ENCODE assay signal across 8 cellular contexts in genomic region chr14:101824339-101824727, GRCh38.
DNase-seq lines count a peak whose midpoint lies in the region; ATAC-seq, FAIRE-seq and TF ChIP-seq lines count a peak whose summit lies in the region.

No MANE protein-coding gene starts in this region.

- H3K27ac ChIP-seq in KOPT-K1 (ENCODE audit: low read depth, low read length, poor library complexity, severe bottlenecking) (peak overlapping the region; percentile 71), pancreas (peak overlapping the region in 2 of 4 donors; percentile 84 to 85), endodermal cell (ENCODE audit: low read depth, low read length) (no peak overlapping the region)

- peak overlapping the region; percentile 55 for H3K4me3 Mint-ChIP-seq in dendritic cell treated with granulocyte-macrophage colony-stimulating factor and Interleukin-4, amounts not matched to agents 40 ng/mL and 50 ng/mL, for 4 days
- no peak overlapping the region for H3K4me3 Mint-ChIP-seq in endodermal cell

- peaks cover 80% of the 10 kb centered on the region for H3K4me1 Mint-ChIP-seq in dendritic cell treated with granulocyte-macrophage colony-stimulating factor and Interleukin-4, amounts not matched to agents 40 ng/mL and 50 ng/mL, for 4 days (ENCODE audit: low read depth)
- H3K4me1 Mint-ChIP-seq in endodermal cell: peaks cover 6% of the 10 kb centered on the region

- ATAC-seq in pancreas: peak in 3 of 4 donors; percentile 21 to 64 (median 61)
- no peak for ATAC-seq in HG03439 (IDR thresholded peaks at IDR 0.05; ENCODE audit: unreplicated experiment)

- whole genome bisulfite sequencing in pancreas, 2 donors: 60% methylated on average over 3 of the region's 3 CpGs
- 95 to 100% methylated on average over 2 to 3 of the region's 3 CpGs for WGBS in endodermal cell (ENCODE audit: insufficient coverage in 1 of 2, insufficient read length in 1 of 2), 2 experiments

- TF ChIP-seq CTCF in GM12865 (IDR thresholded peaks at IDR 0.05; ENCODE audit: insufficient read depth, low read depth, low read length, missing control alignments) (no peak), pancreas (IDR thresholded peaks at IDR 0.05) (no peak), endodermal cell (conservative IDR thresholded peaks at IDR 0.05) (no peak)

- H3K4me3 ChIP-seq in GM12865 (ENCODE audit: low read depth, low read length): peak overlapping the region; percentile 69
- no peak overlapping the region for H3K4me3 ChIP-seq in pancreas
- no peak overlapping the region for H3K4me3 ChIP-seq in endodermal cell (ENCODE audit: low read length)
- no peak overlapping the region for H3K4me3 ChIP-seq in HAP-1

- H3K9me3 Mint-ChIP-seq in dendritic cell treated with granulocyte-macrophage colony-stimulating factor and Interleukin-4, amounts not matched to agents 40 ng/mL and 50 ng/mL, for 4 days: no peaks in the 10 kb centered on the region
- H3K9me3 Mint-ChIP-seq in endodermal cell: peaks cover 4% of the 10 kb centered on the region

- H3K9me3 ChIP-seq in KOPT-K1 (ENCODE audit: insufficient read depth, low read length, poor library complexity, severe bottlenecking): peaks cover 4% of the 10 kb centered on the region
- H3K9me3 ChIP-seq in pancreas: no peaks in the 10 kb centered on the region
- H3K9me3 ChIP-seq in endodermal cell (ENCODE audit: control insufficient read depth, low read length): peaks cover 6% of the 10 kb centered on the region
- H3K9me3 ChIP-seq in HAP-1: 0 out of 2 replicates have a peak, but pooled peaks cover 4% of the 10 kb centered on the region

- peaks cover 49% of the 10 kb centered on the region for H3K36me3 ChIP-seq in KOPT-K1 (ENCODE audit: insufficient read depth, low read length)
- H3K36me3 ChIP-seq in pancreas: no peaks in the 10 kb centered on the region
- H3K36me3 ChIP-seq in endodermal cell (ENCODE audit: control insufficient read depth, insufficient read depth, low read length): peaks cover 20% of the 10 kb centered on the region
- peaks cover 7% of the 10 kb centered on the region; the same call in 1 of the 2 replicates for H3K36me3 ChIP-seq in HAP-1 (replicated peaks)

- H3K4me1 ChIP-seq in pancreas: peaks cover 0 to 29% (median 6%) of the 10 kb centered on the region in 3 donors
- H3K4me1 ChIP-seq in endodermal cell (ENCODE audit: control insufficient read depth, insufficient read depth, low read length): no peaks in the 10 kb centered on the region
- H3K4me1 ChIP-seq in HAP-1: no peaks in the 10 kb centered on the region

- peaks cover 43% of the 10 kb centered on the region for H3K36me3 Mint-ChIP-seq in dendritic cell treated with granulocyte-macrophage colony-stimulating factor and Interleukin-4, amounts not matched to agents 40 ng/mL and 50 ng/mL, for 4 days (ENCODE audit: low read depth)
- H3K36me3 Mint-ChIP-seq in endodermal cell (ENCODE audit: low read depth): peaks cover 37% of the 10 kb centered on the region

- intact Hi-C loops in dendritic cell treated with granulocyte-macrophage colony-stimulating factor and Interleukin-4, amounts not matched to agents 40 ng/mL and 50 ng/mL, for 4 days (cut with micrococcal nuclease): loop anchor here (1.0 kb wide), 1 partner anchor 14 kb away; no protein-coding TSS in a partner anchor
- intact Hi-C loops in pancreas (cut with DNase I): no loop called here

- H3K27ac Mint-ChIP-seq in dendritic cell treated with granulocyte-macrophage colony-stimulating factor and Interleukin-4, amounts not matched to agents 40 ng/mL and 50 ng/mL, for 4 days: peak overlapping the region; percentile 98
- H3K27ac Mint-ChIP-seq in endodermal cell: no peak overlapping the region

- H3K27me3 ChIP-seq in pancreas (no peaks in the 10 kb centered on the region), endodermal cell (ENCODE audit: control insufficient read depth, insufficient read depth, low read length, poor library complexity, severe bottlenecking) (no peaks in the 10 kb centered on the region), HAP-1 (ENCODE audit: low read depth) (no peaks in the 10 kb centered on the region)

- peak; percentile 31 for DNase-seq in GM12865 (ENCODE audit: low read depth)
- no peak for DNase-seq in pancreas
- DNase-seq in endodermal cell: no peak
- no peak for DNase-seq in NCI-H187 treated with DMSO at 0.1 percent for 48 hours (lab: John Stamatoyannopoulos, UW)
- no peak for DNase-seq in HAP-1 (ENCODE audit: low spot score in 2 of 2)

- in situ Hi-C loops in HAP-1 (cut with MboI; ENCODE audit: low sequenced_read_pairs): no loop called here

- FAIRE-seq in pancreas (lab: Jason Lieb, UNC): no peak

- no peak overlapping the region for H3K9ac ChIP-seq in endodermal cell (ENCODE audit: extremely low read depth, low read length, poor library complexity, severe bottlenecking)

- no peaks in the 10 kb centered on the region for H3K27me3 Mint-ChIP-seq in dendritic cell treated with granulocyte-macrophage colony-stimulating factor and Interleukin-4, amounts not matched to agents 40 ng/mL and 50 ng/mL, for 4 days
- no peaks in the 10 kb centered on the region for H3K27me3 Mint-ChIP-seq in endodermal cell (ENCODE audit: insufficient read depth)
